ENCODE assay signal across 29 cellular contexts in genomic region chrX:85136409-85136808, GRCh38.
DNase-seq lines count a peak whose midpoint lies in the region; ATAC-seq and TF ChIP-seq lines count a peak whose summit lies in the region.
"Had no signal": no experiment of that assay in that cellular context is flagged by ENCODE, and none has a peak within 500 bp of the region (broad histone marks: within the 10 kb centered on the region; RNA-seq: fewer than 3 reads in every experiment).

No MANE protein-coding gene starts in this region.

- no peak for TF ChIP-seq CTCF in psoas muscle (IDR thresholded peaks at IDR 0.05)
- no peak for TF ChIP-seq CTCF in gastrocnemius medialis (IDR thresholded peaks at IDR 0.05 in 4 of 5, conservative IDR thresholded peaks at IDR 0.05 in 1 of 5)

- in situ Hi-C loops in gastrocnemius medialis (cut with MboI; ENCODE audit: low sequenced_read_pairs in 4 of 4): no loop called here

- no peak for DNase-seq in psoas muscle
- DNase-seq in gastrocnemius medialis: peak in 1 of 2 donors; percentile 6
- DNase-seq in HuH-7.5 (ENCODE audit: low spot score): no peak
- no peak for DNase-seq in activated naive CD4-positive, alpha-beta T cell treated with Interleukin-2 at 50 U/mL for 16 hours
- DNase-seq: 8988T; ACHN; AML-193; BE2C; C1 segment of cervical spinal cord; Caco-2; Calu3; CD4-positive, alpha-beta memory T cell; CD4-positive, alpha-beta T cell; CD4-positive, CD25-positive, alpha-beta regulatory T cell; CD8-positive, alpha-beta memory T cell; CD8-positive, alpha-beta T cell; COR-L47; DMS 273 treated with DMSO at 0.1 percent for 48 hours; DMS153; DMS53; DMS79; DMS79 treated with DMSO at 0.1 percent for 48 hours; DND-41; EL had no signal

- intact Hi-C loops in psoas muscle (cut with DNase I) (no loop called here), gastrocnemius medialis (cut with DNase I; ENCODE audit: low total_unique reads) (no loop called here)

- H3K36me3 ChIP-seq in psoas muscle (ENCODE audit: insufficient read depth in 1 of 2, low read depth in 1 of 2) (no peaks in the 10 kb centered on the region), gastrocnemius medialis (no peaks in the 10 kb centered on the region)
- H3K36me3 ChIP-seq: BE2C; BLaER1; BLaER1 treated with 17β-estradiol and CSF1 and Interleukin-3, amounts not matched to agents 10 nM and 100 nM had no signal

- H3K27me3 ChIP-seq in psoas muscle (ENCODE audit: insufficient read depth in 3 of 3, low read length in 2 of 3) (peaks cover 0 to 10% (median 0%) of the 10 kb centered on the region in 3 donors), gastrocnemius medialis (peaks cover 0 to 3% (median 0%) of the 10 kb centered on the region in 3 donors)
- H3K27me3 ChIP-seq: BE2C had no signal

- H3K4me3 ChIP-seq in psoas muscle (no peak overlapping the region), gastrocnemius medialis (no peak overlapping the region)
- H3K4me3 ChIP-seq: A549; BLaER1; BLaER1 treated with 17β-estradiol and CSF1 and Interleukin-3, amounts not matched to agents 10 nM and 100 nM had no signal

- peak in 3 of 4 donors; percentile 49 to 79 (median 70) for ATAC-seq in psoas muscle
- ATAC-seq in gastrocnemius medialis: peak; percentile 52 to 83
- ATAC-seq: A549; CD8-positive, alpha-beta T cell had no signal

- no peak for TF ChIP-seq POLR2A in gastrocnemius medialis (IDR thresholded peaks at IDR 0.05)

- H3K4me1 ChIP-seq in psoas muscle: peaks cover 5% of the 10 kb centered on the region
- no peaks in the 10 kb centered on the region for H3K4me1 ChIP-seq in gastrocnemius medialis
- H3K4me1 ChIP-seq: A549; BE2C; BLaER1; BLaER1 treated with 17β-estradiol and CSF1 and Interleukin-3, amounts not matched to agents 10 nM and 100 nM; Caco-2 had no signal

- H3K9me3 ChIP-seq in psoas muscle (no peaks in the 10 kb centered on the region), gastrocnemius medialis (no peaks in the 10 kb centered on the region)
- H3K9me3 ChIP-seq: A549, BE2C, BLaER1, Caco-2 had no signal

- H3K27ac ChIP-seq in psoas muscle (no peak overlapping the region), gastrocnemius medialis (no peak overlapping the region)
- H3K27ac ChIP-seq: 22Rv1; A549; BLaER1; BLaER1 treated with 17β-estradiol and CSF1 and Interleukin-3, amounts not matched to agents 10 nM and 100 nM; C4-2B had no signal
